In genomic region chr21:33421713-33422393, GRCh38 we compare ENCODE assay signal across 20 cellular contexts. TPM values are rescaled to one million over a fixed set of nuclear protein-coding genes. Genes with fewer than 3 reads are reported as not detected.
DNase-seq lines count a peak whose midpoint lies in the region; ATAC-seq, FAIRE-seq and TF ChIP-seq lines count a peak whose summit lies in the region.
"Had no signal": no experiment of that assay in that cellular context is flagged by ENCODE, and none has a peak within 500 bp of the region (broad histone marks: within the 10 kb centered on the region; RNA-seq: fewer than 3 reads in every experiment).

No MANE protein-coding gene starts in this region.

- POLR2A ChIA-PET in A549 (lab: Yijun Ruan, JAX) = interaction anchor here (0.6 kb wide), 1 partner anchor 536 kb away, joined by 6 read pairs; no protein-coding TSS in a partner anchor
- POLR2A ChIA-PET in GM12878 (lab: Charles Lee) = no interaction called here

- H3K4me1 ChIP-seq in A549 (peaks cover 42% of the 10 kb centered on the region), GM12878 (ENCODE audit: control insufficient read depth, insufficient read depth, low read length) (no peaks in the 10 kb centered on the region), neutrophil (ENCODE audit: control insufficient read depth in 1 of 2, insufficient read depth in 1 of 2, low read depth in 1 of 2, low read length in 1 of 2) (no peaks in the 10 kb centered on the region)
- H3K4me1 ChIP-seq: BE2C had no signal

- H4K20me1 ChIP-seq in GM12878 (ENCODE audit: control insufficient read depth, insufficient read depth) = peaks cover 5% of the 10 kb centered on the region; the same call in 1 of the 2 replicates

- TF ChIP-seq EP300 in A549 (IDR thresholded peaks at IDR 0.05) (no peak), GM12878 (IDR thresholded peaks at IDR 0.05; ENCODE audit: borderline replicate concordance in 1 of 2, control insufficient read depth in 1 of 2, low read depth in 2 of 2, low read length in 2 of 2) (no peak)

- peaks cover 15% of the 10 kb centered on the region for H3K79me2 ChIP-seq in GM12878 (ENCODE audit: control insufficient read depth, insufficient read depth, low read length)

- DNase-seq in A549 (ENCODE audit: low read depth in 1 of 2, low spot score in 1 of 2) (no peak), GM12892 (ENCODE audit: insufficient read length) (no peak), GM12878 (ENCODE audit: low read depth, low spot score) (no peak), NCI-H774 (lab: John Stamatoyannopoulos, UW) (no peak)
- DNase-seq: BE2C, EL, GF-D8, H9, NCI-H1105, NCI-H146, NCI-H2029, NCI-H2227 treated with DMSO at 0.1 percent for 48 hours, NCI-H510A treated with DMSO at 0.1 percent for 48 hours, NCI-H82, SHP77 had no signal

- peaks cover 78% of the 10 kb centered on the region for H3K36me3 Mint-ChIP-seq in activated T-helper 17 cell treated with anti-CD3 and anti-CD28 coated beads, Interleukin-2, amount 50 U/mL, for 72 hours (ENCODE audit: low read depth)

- H3K4me1 Mint-ChIP-seq in activated T-helper 17 cell treated with anti-CD3 and anti-CD28 coated beads, Interleukin-2, amount 50 U/mL, for 72 hours = no peaks in the 10 kb centered on the region

- H3K9me3 Mint-ChIP-seq in activated T-helper 17 cell treated with anti-CD3 and anti-CD28 coated beads, Interleukin-2, amount 50 U/mL, for 72 hours = no peaks in the 10 kb centered on the region
- H3K9me3 Mint-ChIP-seq: H9 had no signal

- no peak overlapping the region for H3K9ac ChIP-seq in GM12878 (ENCODE audit: control insufficient read depth, insufficient read depth, low read length)
- H3K9ac ChIP-seq: KMS-11 had no signal

- no peak for ATAC-seq in A549
- ATAC-seq in GM12878 = no peak
- no peak for ATAC-seq in activated T-helper 17 cell treated with anti-CD3 and anti-CD28 coated beads, Interleukin-2, amount 50 U/mL, for 72 hours (replicated peaks)
- no peak for ATAC-seq in HG03095 (IDR thresholded peaks at IDR 0.05; ENCODE audit: unreplicated experiment)

- TF ChIP-seq RAD21 in A549 (conservative IDR thresholded peaks at IDR 0.05 in 1 of 2, IDR thresholded peaks at IDR 0.05 in 1 of 2) (no peak), GM12878 (IDR thresholded peaks at IDR 0.05; ENCODE audit: insufficient read depth, low read depth, low read length) (no peak)

- TSS peak; percentile 38 for BruUV-seq in GM12878 (replicated peaks; lab: Mats Ljungman, UMichigan)

- 0 out of 3 replicates have a peak overlapping the region, but pooled peaks have one; percentile 10 for H3K4me2 ChIP-seq in A549
- no peak overlapping the region for H3K4me2 ChIP-seq in GM12878 (ENCODE audit: control insufficient read depth, insufficient read depth)
- H3K4me2 ChIP-seq: KMS-11 had no signal

- RAD21 ChIA-PET in GM12878 (lab: Charles Lee; ENCODE audit: unreplicated experiment) = no interaction called here

- H3K27me3 ChIP-seq in GM12878 (replicated peaks in 1 of 2; ENCODE audit: control insufficient read depth in 2 of 2, insufficient read depth in 2 of 2, low read length in 1 of 2) (no peaks in the 10 kb centered on the region), neutrophil (no peaks in the 10 kb centered on the region)
- H3K27me3 ChIP-seq: BE2C had no signal

- 73% methylated on average over 5 of the region's 5 CpGs for WGBS in A549 (ENCODE audit: missing lambda C conversion rate)
- WGBS in GM12878 (ENCODE audit: insufficient coverage, insufficient replicate concordance, low lambda C conversion rate, missing lambda C conversion rate) = 98% methylated on average over 5 of the region's 5 CpGs

- FAIRE-seq in A549 (lab: Jason Lieb, UNC) (no peak), GM12892 (lab: Jason Lieb, UNC) (peak; percentile 57), GM12878 (lab: Jason Lieb, UNC) (no peak)

- in situ Hi-C loops in GM12878 (cut with MboI) = no loop called here

- no peak overlapping the region for H3K27ac Mint-ChIP-seq in activated T-helper 17 cell treated with anti-CD3 and anti-CD28 coated beads, Interleukin-2, amount 50 U/mL, for 72 hours
- H3K27ac Mint-ChIP-seq: H9 had no signal

- no peak for TF ChIP-seq CTCF in A549 (IDR thresholded peaks at IDR 0.05)
- TF ChIP-seq CTCF in GM12878 (IDR thresholded peaks at IDR 0.05 in 2 of 3, conservative IDR thresholded peaks at IDR 0.05 in 1 of 3; ENCODE audit: control insufficient read depth in 2 of 3, extremely low read depth in 1 of 3, insufficient read depth in 1 of 3, low read depth in 3 of 3, low read length in 3 of 3) = no peak
- no peak for TF ChIP-seq CTCF in neutrophil (IDR thresholded peaks at IDR 0.05)

- intact Hi-C loops in GM12878 (cut with micrococcal nuclease; ENCODE audit: unreplicated experiment) = no loop called here

- H2AFZ ChIP-seq in GM12878 (ENCODE audit: control insufficient read depth, low read depth, low read length) = no peak overlapping the region

- H3K4me3 ChIP-seq in A549 (no peak overlapping the region), GM12878 (no peak overlapping the region), neutrophil (ENCODE audit: low read depth in 1 of 2, low read length in 1 of 2) (no peak overlapping the region)
- H3K4me3 ChIP-seq: SK-N-MC had no signal

- H3K27me3 Mint-ChIP-seq in activated T-helper 17 cell treated with anti-CD3 and anti-CD28 coated beads, Interleukin-2, amount 50 U/mL, for 72 hours = no peaks in the 10 kb centered on the region

- H3K9me3 ChIP-seq in A549 = no peaks in the 10 kb centered on the region
- H3K9me3 ChIP-seq in GM12878 (replicated peaks; ENCODE audit: control insufficient read depth, insufficient read depth, low read length) = no peaks in the 10 kb centered on the region
- no peaks in the 10 kb centered on the region for H3K9me3 ChIP-seq in neutrophil
- H3K9me3 ChIP-seq: BE2C had no signal

- TF ChIP-seq POLR2A in A549 (IDR thresholded peaks at IDR 0.05; ENCODE audit: low read length) = no peak
- TF ChIP-seq POLR2A in GM12892 (IDR thresholded peaks at IDR 0.05; ENCODE audit: low read depth, low read length) = no peak
- TF ChIP-seq POLR2A in GM12878 (IDR thresholded peaks at IDR 0.05; ENCODE audit: low read depth, low read length) = no peak

- H3K36me3 ChIP-seq in GM12878 (ENCODE audit: control insufficient read depth in 2 of 2, insufficient read depth in 2 of 2, low read length in 1 of 2) (peaks cover 28 to 36% of the 10 kb centered on the region in 2 experiments; a peak in 3 of 4 replicates), neutrophil (peaks cover 100% of the 10 kb centered on the region)

- H3K4me3 Mint-ChIP-seq in activated T-helper 17 cell treated with anti-CD3 and anti-CD28 coated beads, Interleukin-2, amount 50 U/mL, for 72 hours = no peak overlapping the region
- H3K4me3 Mint-ChIP-seq: H9 had no signal

- CTCF ChIA-PET in A549 (lab: Yijun Ruan, JAX) = no interaction called here
- CTCF ChIA-PET in GM12878 (lab: Yijun Ruan, JAX) = no interaction called here

- SMC1A ChIA-PET in GM12878 (lab: Charles Lee; ENCODE audit: uncharacterized antibody, unreplicated experiment) = no interaction called here

- no peak overlapping the region for H3K27ac ChIP-seq in A549
- H3K27ac ChIP-seq in GM12878 (ENCODE audit: control insufficient read depth, insufficient read depth) = no peak overlapping the region
- peak overlapping the region; percentile 1 for H3K27ac ChIP-seq in neutrophil
- H3K27ac ChIP-seq: KMS-11, SK-N-MC had no signal

RNA-seq across cellular contexts. Expression of gene IFNGR2, which starts 18.6 kb away (rescaled TPM):
- polyA plus RNA-seq in A549 (2011; rRNA removed) = 47.2 and 54.6 TPM in 2 replicates
- 25.3 and 34.4 TPM in 2 replicates for polyA plus RNA-seq in A549 (2012; cell fraction: cytosol; rRNA removed)
- polyA plus RNA-seq in A549 (2012; cell fraction: nucleus; rRNA removed) = 9.5 and 13.0 TPM in 2 replicates
- polyA plus RNA-seq in A549 (2017; fragmentation: RNase III; extraction: RNeasy Plus Mini Kit Qiagen cat#74134 plus additional on column Dnase treatment) = 20.8 to 24.2 TPM (median 21.6 TPM) in 3 replicates
- 52.9 and 71.0 TPM in 2 replicates for polyA minus RNA-seq in A549 (2011; rRNA and poly(A)+ RNA removed)
- 69.9 TPM for polyA plus RNA-seq in GM12892 (2012; ENCODE audit: missing spikeins)
- 34.3 and 38.6 TPM in 2 replicates for total RNA-seq in GM12878 (2013; cell fraction: nucleolus; rRNA removed)
- total RNA-seq in GM12878 (2014; rRNA removed) = 78.3 and 91.0 TPM in 2 replicates
- total RNA-seq in GM12878 (2014; rRNA removed; fragmentation: Illumina TruSeq; extraction: Trizol) = 75.2 and 79.7 TPM in 2 replicates
- 67.3 and 71.5 TPM in 2 replicates for total RNA-seq in GM12878 (2021)
- polyA plus RNA-seq in GM12878 (2011; ENCODE audit: low read depth) = 36.2 TPM
- 81.8 and 96.9 TPM in 2 replicates for polyA plus RNA-seq in GM12878 (2011; rRNA removed)
- 67.0 and 70.6 TPM in 2 replicates for polyA plus RNA-seq in GM12878 (2011; cell fraction: cytosol; rRNA removed)
- polyA plus RNA-seq in GM12878 (2011; cell fraction: nucleus; rRNA removed) = 25.2 and 37.7 TPM in 2 replicates
- polyA plus RNA-seq in GM12878 (2012) = 40.6 and 62.4 TPM in 2 replicates
- 98.8 and 144 TPM in 2 replicates for polyA plus RNA-seq in GM12878 (2014; fragmentation: Illumina TruSeq; extraction: Trizol)
- polyA plus RNA-seq in GM12878 (2014; fragmentation: Nextera tagmentation; extraction: Ambion mirVana) = 10 to 100 TPM; 23.6 to 33.2 TPM
- 72.9 and 85.1 TPM in 2 replicates for polyA plus RNA-seq in GM12878 (2014; rRNA removed)
- 10 to 100 TPM; 75.7 to 84.2 TPM for polyA plus RNA-seq in GM12878 (2016; fragmentation: Nextera tagmentation; extraction: Ambion mirVana)
- 90.9 and 105 TPM in 2 replicates for polyA minus RNA-seq in GM12878 (2011; rRNA and poly(A)+ RNA removed)
- polyA minus RNA-seq in GM12878 (2011; cell fraction: cytosol; rRNA and poly(A)+ RNA removed) = 34.8 and 35.5 TPM in 2 replicates
- 15.0 and 20.4 TPM in 2 replicates for polyA minus RNA-seq in GM12878 (2011; cell fraction: nucleus; rRNA and poly(A)+ RNA removed)
- total RNA-seq in activated T-helper 17 cell treated with anti-CD3 and anti-CD28 coated beads, Interleukin-2, amount 50 U/mL, for 72 hours = 1 to 10 TPM; 5.8 to 8.5 TPM

RNA-seq across cellular contexts. Expression of gene TMEM50B, which starts 57.9 kb away (rescaled TPM):
- polyA plus RNA-seq in A549 (2011; rRNA removed) (17.6 and 19.4 TPM in 2 replicates), A549 (2017; fragmentation: RNase III; extraction: RNeasy Plus Mini Kit Qiagen cat#74134 plus additional on column Dnase treatment) (10.1 to 12.1 TPM (median 11.1 TPM) in 3 replicates), GM12878 (2011; rRNA removed) (26.0 and 32.9 TPM in 2 replicates), GM12878 (2014; fragmentation: Illumina TruSeq; extraction: Trizol) (13.8 and 20.7 TPM in 2 replicates), GM12878 (2014; fragmentation: Nextera tagmentation; extraction: Ambion mirVana) (10 to 100 TPM; 15.9 to 23.8 TPM), GM12878 (2014; rRNA removed) (17.6 and 20.5 TPM in 2 replicates), GM12878 (2016; fragmentation: Nextera tagmentation; extraction: Ambion mirVana) (10 to 100 TPM; 41.6 to 42.1 TPM)
- 8.2 and 8.6 TPM in 2 replicates for polyA plus RNA-seq in A549 (2012; cell fraction: cytosol; rRNA removed)
- polyA plus RNA-seq in A549 (2012; cell fraction: nucleus; rRNA removed) = 14.6 and 24.9 TPM in 2 replicates
- 2.8 TPM in 2 replicates for polyA minus RNA-seq in A549 (2011; rRNA and poly(A)+ RNA removed)
- polyA plus RNA-seq in GM12892 (2012; ENCODE audit: missing spikeins) = 18.8 TPM
- total RNA-seq in GM12878 (2013; cell fraction: nucleolus; rRNA removed) = 53.5 and 61.4 TPM in 2 replicates
- total RNA-seq in GM12878 (2014; rRNA removed) (15.1 and 17.6 TPM in 2 replicates), GM12878 (2014; rRNA removed; fragmentation: Illumina TruSeq; extraction: Trizol) (13.2 and 13.3 TPM in 2 replicates), GM12878 (2021) (10.4 and 12.1 TPM in 2 replicates)
- polyA plus RNA-seq in GM12878 (2011; ENCODE audit: low read depth) = 13.5 TPM
- polyA plus RNA-seq in GM12878 (2011; cell fraction: cytosol; rRNA removed) = 13.5 and 16.9 TPM in 2 replicates
- polyA plus RNA-seq in GM12878 (2011; cell fraction: nucleus; rRNA removed) = 29.8 and 32.0 TPM in 2 replicates
- 12.8 and 15.4 TPM in 2 replicates for polyA plus RNA-seq in GM12878 (2012)
- polyA minus RNA-seq in GM12878 (2011; rRNA and poly(A)+ RNA removed) = 5.9 and 8.0 TPM in 2 replicates
- polyA minus RNA-seq in GM12878 (2011; cell fraction: cytosol; rRNA and poly(A)+ RNA removed) = 3.1 and 4.1 TPM in 2 replicates
- 4.2 and 7.0 TPM in 2 replicates for polyA minus RNA-seq in GM12878 (2011; cell fraction: nucleus; rRNA and poly(A)+ RNA removed)
- total RNA-seq in activated T-helper 17 cell treated with anti-CD3 and anti-CD28 coated beads, Interleukin-2, amount 50 U/mL, for 72 hours = 10 to 100 TPM; 20.0 to 22.5 TPM
